24 cellular contexts compared by ENCODE assay signal in the genomic region with DNA sequence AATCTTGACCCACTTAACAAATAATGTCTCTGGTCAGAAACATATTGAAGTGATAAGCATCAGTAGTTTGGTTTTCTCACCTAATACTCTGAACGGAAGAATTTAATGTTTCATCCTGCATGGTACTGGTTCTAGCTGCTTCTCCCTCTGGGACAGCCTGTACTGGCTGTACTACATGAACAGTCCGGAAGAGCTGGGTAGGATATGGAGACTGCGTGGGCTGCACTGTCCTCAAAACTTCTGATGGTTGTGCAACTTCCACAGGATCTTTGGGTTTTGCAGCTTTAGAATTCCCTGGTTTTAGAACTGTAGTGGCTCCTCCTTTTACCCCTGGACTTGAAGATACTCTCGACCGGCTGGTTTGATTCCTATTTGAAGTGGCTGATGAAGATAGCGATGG.
DNase-seq lines count a peak whose midpoint lies in the region; ATAC-seq and TF ChIP-seq lines count a peak whose summit lies in the region.
"Had no signal": no experiment of that assay in that cellular context is flagged by ENCODE, and none has a peak within 500 bp of the region (broad histone marks: within the 10 kb centered on the region; RNA-seq: fewer than 3 reads in every experiment).

No MANE protein-coding gene starts in this region.

- no peak overlapping the region for H2AFZ ChIP-seq in osteoblast (ENCODE audit: low read length)
- no peak overlapping the region for H2AFZ ChIP-seq in PC-9
- H2AFZ ChIP-seq: GM23248 had no signal

- no peaks in the 10 kb centered on the region for H4K20me1 ChIP-seq in osteoblast (ENCODE audit: insufficient read depth, low read length)
- no peaks in the 10 kb centered on the region; the same call in 1 of the 2 replicates for H4K20me1 ChIP-seq in PC-9 (ENCODE audit: insufficient read depth)

- H3K27ac Mint-ChIP-seq in activated CD4-positive, alpha-beta memory T cell treated with anti-CD3 and anti-CD28 coated beads for 36 hours = peak overlapping the region; percentile 14
- H3K27ac Mint-ChIP-seq in activated CD4-positive, alpha-beta memory T cell treated with anti-CD3 and anti-CD28 coated beads, Interleukin-2, amount 10 ng/mL, durations not matched to agents 7 days and 5 days = no peak overlapping the region
- H3K27ac Mint-ChIP-seq: activated B cell treated with CpG ODN at 0.5 μM for 24 hours, progenitor cell of endocrine pancreas had no signal

- peak; percentile 66 to 95 (median 91) for ATAC-seq in heart left ventricle
- ATAC-seq: body of pancreas, gastroesophageal sphincter had no signal

- H3K27ac ChIP-seq in VCaP (peak overlapping the region; percentile 61), heart left ventricle (peak overlapping the region in 6 of 12 donors; percentile 16 to 53 (median 36)), osteoblast (ENCODE audit: low read depth, low read length) (peak overlapping the region; percentile 42), PC-9 (no peak overlapping the region)
- H3K27ac ChIP-seq: 22Rv1, body of pancreas, epithelial cell of prostate, gastroesophageal sphincter, GM23248 had no signal

- DNase-seq in activated CD4-positive, alpha-beta memory T cell treated with anti-CD3 and anti-CD28 coated beads for 36 hours = no peak
- DNase-seq in activated CD4-positive, alpha-beta memory T cell treated with anti-CD3 and anti-CD28 coated beads, Interleukin-2, amount 10 ng/mL, durations not matched to agents 7 days and 5 days = no peak
- DNase-seq in heart left ventricle (peak in 4 of 5 donors; percentile 12 to 42 (median 27)), osteoblast (ENCODE audit: insufficient read length, low spot score, missing footprints) (no peak), midbrain (lab: John Stamatoyannopoulos, UW) (no peak), amygdala (lab: John Stamatoyannopoulos, UW) (no peak), PC-9 (no peak)
- DNase-seq: activated B cell treated with CpG ODN at 0.5 μM for 24 hours; activated naive CD4-positive, alpha-beta T cell; C1 segment of cervical spinal cord; DND-41; GM23248; naive B cell; NCI-H1417; NCI-H2171; NCI-H69; SIG-M5 had no signal

- H3K36me3 Mint-ChIP-seq in activated CD4-positive, alpha-beta memory T cell treated with anti-CD3 and anti-CD28 coated beads for 36 hours = peaks cover 37% of the 10 kb centered on the region
- H3K36me3 Mint-ChIP-seq in activated CD4-positive, alpha-beta memory T cell treated with anti-CD3 and anti-CD28 coated beads, Interleukin-2, amount 10 ng/mL, durations not matched to agents 7 days and 5 days (ENCODE audit: low read depth) = peaks cover 74% of the 10 kb centered on the region

- H3K36me3 ChIP-seq in heart left ventricle (peaks cover 0 to 97% (median 87%) of the 10 kb centered on the region in 9 donors), osteoblast (ENCODE audit: insufficient read depth, low read length) (peaks cover 6% of the 10 kb centered on the region), PC-9 (ENCODE audit: low read depth) (no peaks in the 10 kb centered on the region; the same call in 1 of the 2 replicates)

- no peaks in the 10 kb centered on the region for H3K9me2 ChIP-seq in PC-9 (ENCODE audit: insufficient read depth)

- H3K4me2 ChIP-seq in osteoblast (ENCODE audit: insufficient read depth, low read length) (peak overlapping the region; percentile 59), PC-9 (no peak overlapping the region)

- peaks cover 30% of the 10 kb centered on the region for H3K4me1 Mint-ChIP-seq in activated CD4-positive, alpha-beta memory T cell treated with anti-CD3 and anti-CD28 coated beads for 36 hours (ENCODE audit: low read depth)
- peaks cover 10% of the 10 kb centered on the region for H3K4me1 Mint-ChIP-seq in activated CD4-positive, alpha-beta memory T cell treated with anti-CD3 and anti-CD28 coated beads, Interleukin-2, amount 10 ng/mL, durations not matched to agents 7 days and 5 days

- H3K27me3 ChIP-seq in heart left ventricle = no peaks in the 10 kb centered on the region
- H3K27me3 ChIP-seq in osteoblast (ENCODE audit: insufficient read depth, low read length) = no peaks in the 10 kb centered on the region
- no peaks in the 10 kb centered on the region for H3K27me3 ChIP-seq in PC-9 (ENCODE audit: insufficient read depth, low read depth)
- H3K27me3 ChIP-seq: gastroesophageal sphincter had no signal

- H3K79me2 ChIP-seq in osteoblast (ENCODE audit: insufficient read depth, low read length) = peaks cover 2% of the 10 kb centered on the region
- no peaks in the 10 kb centered on the region for H3K79me2 ChIP-seq in PC-9 (ENCODE audit: low read depth)

- H3K27me3 Mint-ChIP-seq in activated CD4-positive, alpha-beta memory T cell treated with anti-CD3 and anti-CD28 coated beads for 36 hours = no peaks in the 10 kb centered on the region
- no peaks in the 10 kb centered on the region for H3K27me3 Mint-ChIP-seq in activated CD4-positive, alpha-beta memory T cell treated with anti-CD3 and anti-CD28 coated beads, Interleukin-2, amount 10 ng/mL, durations not matched to agents 7 days and 5 days
- H3K27me3 Mint-ChIP-seq: activated B cell treated with CpG ODN at 0.5 μM for 24 hours, naive B cell, progenitor cell of endocrine pancreas had no signal

- BruUV-seq in PC-9 (replicated peaks; lab: Mats Ljungman, UMichigan) = no TSS peak

- H3K4me1 ChIP-seq in heart left ventricle (peaks cover 0 to 19% (median 6%) of the 10 kb centered on the region in 12 donors), osteoblast (ENCODE audit: insufficient read depth, low read length) (peaks cover 13% of the 10 kb centered on the region), PC-9 (replicated peaks; ENCODE audit: insufficient read depth) (no peaks in the 10 kb centered on the region)

- H3K9me3 Mint-ChIP-seq in activated CD4-positive, alpha-beta memory T cell treated with anti-CD3 and anti-CD28 coated beads for 36 hours = no peaks in the 10 kb centered on the region
- no peaks in the 10 kb centered on the region for H3K9me3 Mint-ChIP-seq in activated CD4-positive, alpha-beta memory T cell treated with anti-CD3 and anti-CD28 coated beads, Interleukin-2, amount 10 ng/mL, durations not matched to agents 7 days and 5 days
- H3K9me3 Mint-ChIP-seq: activated B cell treated with CpG ODN at 0.5 μM for 24 hours, naive B cell had no signal

- no peaks in the 10 kb centered on the region for H3K9me3 ChIP-seq in heart left ventricle
- H3K9me3 ChIP-seq in osteoblast (ENCODE audit: low read depth, low read length) = no peaks in the 10 kb centered on the region
- no peaks in the 10 kb centered on the region for H3K9me3 ChIP-seq in PC-9 (ENCODE audit: insufficient read depth, low read depth)
- H3K9me3 ChIP-seq: body of pancreas, gastroesophageal sphincter had no signal

- CTCF ChIA-PET in activated CD4-positive, alpha-beta memory T cell treated with anti-CD3 and anti-CD28 coated beads for 36 hours (lab: Charles Lee) = interaction anchor here (1.3 kb wide), 1 partner anchor 34 kb away, joined by 3 read pairs; no protein-coding TSS in a partner anchor
- CTCF ChIA-PET in activated CD4-positive, alpha-beta memory T cell treated with anti-CD3 and anti-CD28 coated beads, Interleukin-2, amount 10 ng/mL, durations not matched to agents 7 days and 5 days (lab: Charles Lee) = interaction anchor here (2.0 kb wide), 1 partner anchor 19 kb away, joined by 5 read pairs; no protein-coding TSS in a partner anchor
- CTCF ChIA-PET in PC-9 (lab: Charles Lee) = no interaction called here

- no peak for TF ChIP-seq POLR2A in heart left ventricle (IDR thresholded peaks at IDR 0.05)

- 70 to 79% (median 77%) methylated on average over 6 of the region's 6 CpGs for WGBS in heart left ventricle, 4 donors

- H3F3A ChIP-seq in PC-9 (ENCODE audit: insufficient read depth, low read depth) = no peaks in the 10 kb centered on the region

- TF ChIP-seq CTCF in VCaP (conservative IDR thresholded peaks at IDR 0.05) (no peak), heart left ventricle (IDR thresholded peaks at IDR 0.05) (no peak), osteoblast (IDR thresholded peaks at IDR 0.05; ENCODE audit: extremely low read depth, low read depth, low read length) (no peak), PC-9 (conservative IDR thresholded peaks at IDR 0.05) (no peak)

- no peak overlapping the region for H3K4me3 Mint-ChIP-seq in activated CD4-positive, alpha-beta memory T cell treated with anti-CD3 and anti-CD28 coated beads for 36 hours
- no peak overlapping the region for H3K4me3 Mint-ChIP-seq in activated CD4-positive, alpha-beta memory T cell treated with anti-CD3 and anti-CD28 coated beads, Interleukin-2, amount 10 ng/mL, durations not matched to agents 7 days and 5 days
- H3K4me3 Mint-ChIP-seq: activated B cell treated with CpG ODN at 0.5 μM for 24 hours, naive B cell had no signal

- intact Hi-C loops in activated CD4-positive, alpha-beta memory T cell treated with anti-CD3 and anti-CD28 coated beads for 36 hours (cut with micrococcal nuclease) = no loop called here
- intact Hi-C loops in heart left ventricle (cut with DNase I) (no loop called here), PC-9 (cut with micrococcal nuclease; ENCODE audit: unreplicated experiment) (no loop called here)

- POLR2A ChIA-PET in activated CD4-positive, alpha-beta memory T cell treated with anti-CD3 and anti-CD28 coated beads for 36 hours (lab: Charles Lee) = no interaction called here
- POLR2A ChIA-PET in activated CD4-positive, alpha-beta memory T cell treated with anti-CD3 and anti-CD28 coated beads, Interleukin-2, amount 10 ng/mL, durations not matched to agents 7 days and 5 days (lab: Charles Lee) = interaction anchor here (1.4 kb wide), 1 partner anchor 20 kb away, joined by 3 read pairs; no protein-coding TSS in a partner anchor
- POLR2A ChIA-PET in PC-9 (lab: Charles Lee; ENCODE audit: unreplicated experiment) = interaction anchor here (0.6 kb wide), 1 partner anchor 88 kb away, joined by 4 read pairs; no protein-coding TSS in a partner anchor

- H3K4me3 ChIP-seq in heart left ventricle = no peak overlapping the region
- no peak overlapping the region for H3K4me3 ChIP-seq in osteoblast (ENCODE audit: insufficient read depth, low read length)
- H3K4me3 ChIP-seq in PC-9 = no peak overlapping the region
- H3K4me3 ChIP-seq: body of pancreas, gastroesophageal sphincter, GM23248, lung had no signal

Comparison
In these comparisons a context has a peak if more than half of its experiments do, and no peak if none do; other contexts are left out.
1. DNase-seq: peak in heart left ventricle (4 of 5); none in activated CD4-positive, alpha-beta memory T cell treated with anti-CD3 and anti-CD28 coated beads for 36 hours (single experiment), activated CD4-positive, alpha-beta memory T cell treated with anti-CD3 and anti-CD28 coated beads, Interleukin-2, amount 10 ng/mL, durations not matched to agents 7 days and 5 days (single experiment), osteoblast (single experiment), midbrain (single experiment), amygdala (0 of 56) and PC-9 (0 of 2).